In the genomic region with DNA sequence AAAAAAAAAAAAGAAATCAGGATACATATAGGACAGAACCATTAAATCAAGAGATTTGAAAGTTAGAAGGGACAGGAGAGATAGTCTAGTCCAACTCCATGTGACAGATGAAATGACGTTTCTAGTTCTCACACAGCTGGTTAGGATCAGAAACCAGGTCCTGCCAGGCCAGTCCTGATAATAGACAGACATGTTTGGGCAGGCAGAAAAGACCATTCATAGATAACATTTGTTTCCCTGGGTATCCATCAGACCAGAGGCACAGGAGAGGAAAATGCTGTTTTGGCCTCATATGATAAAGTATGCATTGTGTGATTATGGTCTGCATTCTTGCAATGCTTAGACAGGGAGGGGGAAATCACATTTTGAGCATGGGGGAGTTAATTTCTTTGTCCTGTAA, we compare ENCODE assay signal across 18 cellular contexts. TPM values are rescaled to one million over a fixed set of nuclear protein-coding genes. Genes with fewer than 3 reads are reported as not detected.
DNase-seq lines count a peak whose midpoint lies in the region; TF ChIP-seq lines count a peak whose summit lies in the region.
"Had no signal": no experiment of that assay in that cellular context is flagged by ENCODE, and none has a peak within 500 bp of the region (broad histone marks: within the 10 kb centered on the region; RNA-seq: fewer than 3 reads in every experiment).

No MANE protein-coding gene starts in this region.

- H3K27ac ChIP-seq in SJCRH30 = no peak overlapping the region
- H3K27ac ChIP-seq: ascending aorta, left ventricle myocardium inferior had no signal

- H3K9me3 ChIP-seq in SJCRH30 (replicated peaks) = no peaks in the 10 kb centered on the region
- H3K9me3 ChIP-seq: ascending aorta, left ventricle myocardium inferior had no signal

- DNase-seq in NCI-H146 (lab: John Stamatoyannopoulos, UW) (peak; percentile 49), SJCRH30 (peak; percentile 34 to 59), dedifferentiated amniotic fluid mesenchymal stem cell (ENCODE audit: extremely low spot score) (peak; percentile 31), hippocampal formation (lab: John Stamatoyannopoulos, UW) (no peak), SKM-1 (lab: John Stamatoyannopoulos, UW; ENCODE audit: unreplicated experiment) (no peak)
- DNase-seq in activated naive CD4-positive, alpha-beta T cell treated with anti-CD3 and anti-CD28 coated beads for 36 hours = no peak
- no peak for DNase-seq in stimulated activated CD4-positive, alpha-beta T cell treated with anti-CD3 and anti-CD28 coated beads, Interleukin-4, amount 100 ng/mL, for 4 hours
- DNase-seq: activated CD4-positive, alpha-beta memory T cell treated with anti-CD3 and anti-CD28 coated beads, Interleukin-2, amount 10 ng/mL, durations not matched to agents 7 days and 5 days; C1 segment of cervical spinal cord; effector memory CD4-positive, alpha-beta T cell; left ventricle myocardium inferior; NCI-H1092; NCI-H510A; RPMI8226; stimulated activated naive CD4-positive, alpha-beta T cell treated with Interleukin-2 at 50 U/mL for 16 hours had no signal

- H3K27ac Mint-ChIP-seq in nephron = peak overlapping the region in 2 of 3 experiments; percentile 31 to 81
- H3K27ac Mint-ChIP-seq in activated naive CD4-positive, alpha-beta T cell treated with anti-CD3 and anti-CD28 coated beads for 36 hours = no peak overlapping the region
- H3K27ac Mint-ChIP-seq: activated CD4-positive, alpha-beta memory T cell treated with anti-CD3 and anti-CD28 coated beads, Interleukin-2, amount 10 ng/mL, durations not matched to agents 7 days and 5 days had no signal

- CTCF ChIA-PET in activated naive CD4-positive, alpha-beta T cell treated with anti-CD3 and anti-CD28 coated beads for 36 hours (lab: Charles Lee) = no interaction called here

- H3K36me3 ChIP-seq in SJCRH30 = no peaks in the 10 kb centered on the region
- H3K36me3 ChIP-seq: ascending aorta, left ventricle myocardium inferior had no signal

- H3K9me3 Mint-ChIP-seq in nephron = no peaks in the 10 kb centered on the region
- no peaks in the 10 kb centered on the region for H3K9me3 Mint-ChIP-seq in activated naive CD4-positive, alpha-beta T cell treated with anti-CD3 and anti-CD28 coated beads for 36 hours
- H3K9me3 Mint-ChIP-seq: activated CD4-positive, alpha-beta memory T cell treated with anti-CD3 and anti-CD28 coated beads, Interleukin-2, amount 10 ng/mL, durations not matched to agents 7 days and 5 days; neural crest cell had no signal

- peaks cover 42% of the 10 kb centered on the region for H3K4me1 Mint-ChIP-seq in nephron
- H3K4me1 Mint-ChIP-seq in activated naive CD4-positive, alpha-beta T cell treated with anti-CD3 and anti-CD28 coated beads for 36 hours (ENCODE audit: low read depth) = no peaks in the 10 kb centered on the region

- peak overlapping the region in 1 of 3 experiments; percentile 10 for H3K4me3 Mint-ChIP-seq in nephron
- no peak overlapping the region for H3K4me3 Mint-ChIP-seq in activated naive CD4-positive, alpha-beta T cell treated with anti-CD3 and anti-CD28 coated beads for 36 hours
- H3K4me3 Mint-ChIP-seq: activated CD4-positive, alpha-beta memory T cell treated with anti-CD3 and anti-CD28 coated beads, Interleukin-2, amount 10 ng/mL, durations not matched to agents 7 days and 5 days; neural crest cell had no signal

- H3K36me3 Mint-ChIP-seq in nephron (ENCODE audit: low read depth) = peaks cover under 1% of the 10 kb centered on the region
- H3K36me3 Mint-ChIP-seq in activated naive CD4-positive, alpha-beta T cell treated with anti-CD3 and anti-CD28 coated beads for 36 hours (ENCODE audit: low read depth) = no peaks in the 10 kb centered on the region

- no peaks in the 10 kb centered on the region for H3K27me3 Mint-ChIP-seq in nephron (ENCODE audit: low read depth)
- H3K27me3 Mint-ChIP-seq in activated naive CD4-positive, alpha-beta T cell treated with anti-CD3 and anti-CD28 coated beads for 36 hours (ENCODE audit: low read depth) = peaks cover 18% of the 10 kb centered on the region

- intact Hi-C loops in activated naive CD4-positive, alpha-beta T cell treated with anti-CD3 and anti-CD28 coated beads for 36 hours (cut with micrococcal nuclease) = no loop called here

- H3K27me3 ChIP-seq in SJCRH30 = no peaks in the 10 kb centered on the region
- H3K27me3 ChIP-seq: ascending aorta had no signal

- no peak for TF ChIP-seq CTCF in nephron (IDR thresholded peaks at IDR 0.05; ENCODE audit: unreplicated experiment in 3 of 3)

- no peak overlapping the region for H3K4me3 ChIP-seq in SJCRH30
- H3K4me3 ChIP-seq: ascending aorta, left ventricle myocardium inferior had no signal

- peaks cover 17% of the 10 kb centered on the region for H3K4me1 ChIP-seq in SJCRH30

RNA-seq across cellular contexts. Expression of gene ZBTB8B, which starts 29.3 kb away (rescaled TPM):
- not detected in 2 replicates for total RNA-seq in SJCRH30 (2014; rRNA removed; shearing (Covaris generic))
- not detected for total RNA-seq in activated naive CD4-positive, alpha-beta T cell treated with anti-CD3 and anti-CD28 coated beads for 36 hours
- total RNA-seq: activated CD4-positive, alpha-beta memory T cell treated with anti-CD3 and anti-CD28 coated beads, Interleukin-2, amount 10 ng/mL, durations not matched to agents 7 days and 5 days had no signal

RNA-seq across cellular contexts. Expression of gene ZBTB8A, which starts 45.0 kb away (rescaled TPM):
- 8.9 and 9.2 TPM in 2 replicates for total RNA-seq in SJCRH30 (2014; rRNA removed; shearing (Covaris generic))
- under 1 TPM; 0.21 to 0.35 TPM for total RNA-seq in activated naive CD4-positive, alpha-beta T cell treated with anti-CD3 and anti-CD28 coated beads for 36 hours

Comparison
In these comparisons a context has a peak if more than half of its experiments do, and no peak if none do; other contexts are left out.
1. DNase-seq: peak in NCI-H146 (single experiment), SJCRH30 (2 of 2) and dedifferentiated amniotic fluid mesenchymal stem cell (single experiment); none in activated naive CD4-positive, alpha-beta T cell treated with anti-CD3 and anti-CD28 coated beads for 36 hours (single experiment), stimulated activated CD4-positive, alpha-beta T cell treated with anti-CD3 and anti-CD28 coated beads, Interleukin-4, amount 100 ng/mL, for 4 hours (0 of 2), hippocampal formation (0 of 2) and SKM-1 (single experiment).